Comparison of ENCODE assay signal across 31 cellular contexts in genomic region chr9:91700475-91700874, GRCh38.
"Had no signal": no experiment of that assay in that cellular context is flagged by ENCODE, and none has a peak within 500 bp of the region (broad histone marks: within the 10 kb centered on the region; RNA-seq: fewer than 3 reads in every experiment).

No MANE protein-coding gene starts in this region.

- H3K27ac Mint-ChIP-seq: natural killer cell; nephron; neural progenitor cell; progenitor cell of endocrine pancreas; stimulated activated memory B cell treated with anti-CD40 and anti-IgM and Interleukin-4, amounts not matched to agents 10 μg/mL and 1 μg/mL and 100 μg/mL, for 72 hours; type B pancreatic cell had no signal

- H3K27me3 ChIP-seq: neural progenitor cell, ovary, spleen, suprapubic skin, testis, tibial artery, transverse colon, upper lobe of right lung, uterus had no signal

- H3K27ac ChIP-seq: neural progenitor cell, ovary, parathyroid adenoma, psoas muscle, skin epidermis, spleen, suprapubic skin, testis, tibial artery, transverse colon, upper lobe of right lung, uterus had no signal

- ATAC-seq: psoas muscle; right cardiac atrium; sciatic nerve; stimulated activated memory B cell treated with anti-CD40 and anti-IgM and Interleukin-4, amounts not matched to agents 10 μg/mL and 1 μg/mL and 100 μg/mL, for 72 hours; stimulated activated naive CD8-positive, alpha-beta T cell treated with anti-CD3 and anti-CD28 coated beads, Interleukin-15, amount 100 ng/mL, for 72 hours; stimulated activated naive CD8-positive, alpha-beta T cell treated with anti-CD3 and anti-CD28 coated beads, Interleukin-15, Interleukin-2, amounts not matched to agents 100 U/mL and 50 U/mL, for 24 hours; upper lobe of right lung had no signal

- H2AFZ ChIP-seq: neural progenitor cell, parathyroid adenoma had no signal

- H3K4me2 ChIP-seq: neural progenitor cell, smooth muscle cell had no signal

- DNase-seq: natural killer cell; occipital lobe; ovary; posterior cingulate gyrus; psoas muscle; right cardiac atrium; spleen; stimulated activated CD4-positive, alpha-beta T cell treated with anti-CD3 and anti-CD28 coated beads, Interleukin-12 subunit alpha, Interleukin-12 subunit beta, amount 100 ng/mL, for 4 hours; stimulated activated CD4-positive, alpha-beta T cell treated with anti-CD3 and anti-CD28 coated beads, Interleukin-1b, Interleukin-23, amount 100 ng/mL, for 48 hours; stimulated activated CD4-positive, alpha-beta T cell treated with anti-CD3 and anti-CD28 coated beads, Interleukin-4, amount 100 ng/mL, for 1 hour; stimulated activated CD4-positive, alpha-beta T cell treated with anti-CD3 and anti-CD28 coated beads, Interleukin-4, amount 100 ng/mL, for 4 hours; stimulated activated CD8-positive, alpha-beta memory T cell treated with anti-CD3 and anti-CD28 coated beads, Interleukin-4, amount 100 ng/mL, for 48 hours; stimulated activated naive CD4-positive, alpha-beta T cell; stimulated activated naive CD8-positive, alpha-beta T cell treated with anti-CD3 and anti-CD28 coated beads, Interleukin-15, amount 100 ng/mL, for 72 hours; stimulated activated naive CD8-positive, alpha-beta T cell treated with anti-CD3 and anti-CD28 coated beads, Interleukin-15, Interleukin-2, amounts not matched to agents 100 U/mL and 50 U/mL, for 24 hours; substantia nigra; testis; tibial artery; transverse colon; upper lobe of right lung; uterus had no signal

- H3K4me1 ChIP-seq: neural progenitor cell, parathyroid adenoma, psoas muscle, spleen, suprapubic skin, testis, tibial artery, upper lobe of right lung, uterus had no signal

- H3K4me3 Mint-ChIP-seq: natural killer cell; nephron; neural progenitor cell; stimulated activated memory B cell treated with anti-CD40 and anti-IgM and Interleukin-4, amounts not matched to agents 10 μg/mL and 1 μg/mL and 100 μg/mL, for 72 hours; stimulated activated naive CD8-positive, alpha-beta T cell treated with anti-CD3 and anti-CD28 coated beads, Interleukin-15, amount 100 ng/mL, for 72 hours; type B pancreatic cell had no signal

- H3K4me3 ChIP-seq: neural progenitor cell, ovary, psoas muscle, skin epidermis, smooth muscle cell, spleen, suprapubic skin, testis, tibial artery, transverse colon, upper lobe of right lung, uterus had no signal

- H3K36me3 ChIP-seq: neural progenitor cell, ovary, spleen, suprapubic skin, tibial artery, transverse colon, upper lobe of right lung, uterus had no signal

- H3K9me3 ChIP-seq: ovary, suprapubic skin, testis had no signal

- H3K9ac ChIP-seq: neural progenitor cell, parathyroid adenoma had no signal

- H3K4me1 Mint-ChIP-seq: nephron; neural progenitor cell; stimulated activated naive CD8-positive, alpha-beta T cell treated with anti-CD3 and anti-CD28 coated beads, Interleukin-15, amount 100 ng/mL, for 72 hours had no signal

- H3K27me3 Mint-ChIP-seq: progenitor cell of endocrine pancreas; stimulated activated naive CD8-positive, alpha-beta T cell treated with anti-CD3 and anti-CD28 coated beads, Interleukin-15, amount 100 ng/mL, for 72 hours; type B pancreatic cell had no signal
